8 cellular contexts compared by ENCODE assay signal in the genomic region with DNA sequence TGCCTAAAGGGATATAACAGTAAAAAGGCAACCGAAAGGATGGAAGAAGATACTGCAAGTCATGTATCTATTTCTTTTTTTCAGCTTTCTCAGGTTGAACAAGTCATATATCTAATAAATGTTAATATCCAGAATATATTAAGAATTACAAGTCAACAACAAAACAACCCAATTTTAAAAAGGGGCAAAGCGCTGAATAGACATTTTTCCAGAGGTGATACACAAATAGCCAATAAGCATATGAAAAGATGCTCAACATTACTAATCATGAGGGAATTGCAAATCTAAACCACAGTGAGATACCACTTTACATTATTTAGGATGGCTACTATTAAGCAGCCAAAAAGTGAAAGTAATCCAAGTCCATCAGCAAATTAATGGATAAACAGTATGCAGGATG.
"Had no signal": no experiment of that assay in that cellular context is flagged by ENCODE, and none has a peak within 500 bp of the region (broad histone marks: within the 10 kb centered on the region; RNA-seq: fewer than 3 reads in every experiment).

No MANE protein-coding gene starts in this region.

- DNase-seq: H9, HCEC 1CT, KBM-7 had no signal

- H3K27ac Mint-ChIP-seq: GM23338, H9 had no signal

- ATAC-seq: GM23338 had no signal

- H3K4me3 ChIP-seq: GM23338 had no signal

- H3K4me2 ChIP-seq: GM23338, KMS-11 had no signal

- H2AFZ ChIP-seq: GM23338 had no signal

- H3K9ac ChIP-seq: KMS-11 had no signal

- H3K27ac ChIP-seq: KMS-11 had no signal

- FAIRE-seq: H1, H54, HTR-8/SVneo had no signal

- H3K9me3 Mint-ChIP-seq: GM23338, H9 had no signal

- H3K4me3 Mint-ChIP-seq: GM23338, H9 had no signal

- H3K4me1 Mint-ChIP-seq: GM23338, H9 had no signal
